Comparison of ENCODE assay signal across 22 cellular contexts in the genomic region with DNA sequence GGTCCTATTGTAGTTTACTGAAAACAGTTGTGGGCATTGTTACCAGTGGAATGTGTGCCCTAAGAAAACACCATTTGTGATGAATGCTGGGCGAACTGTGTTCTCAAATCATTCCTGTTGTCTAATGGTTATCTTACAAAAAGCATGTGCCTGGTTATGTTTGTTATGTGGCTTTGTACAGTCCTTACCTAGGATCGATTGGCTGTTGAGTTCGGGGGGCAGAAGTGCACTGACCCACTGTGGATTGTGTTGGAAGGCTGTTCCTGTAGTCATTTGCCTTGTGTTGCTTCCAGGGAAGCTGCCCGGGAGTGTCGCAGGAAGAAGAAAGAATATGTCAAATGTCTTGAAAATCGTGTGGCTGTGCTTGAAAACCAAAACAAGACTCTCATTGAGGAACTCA.
DNase-seq lines count a peak whose midpoint lies in the region; ATAC-seq, FAIRE-seq and TF ChIP-seq lines count a peak whose summit lies in the region.
"Had no signal": no experiment of that assay in that cellular context is flagged by ENCODE, and none has a peak within 500 bp of the region (broad histone marks: within the 10 kb centered on the region; RNA-seq: fewer than 3 reads in every experiment).

No MANE protein-coding gene starts in this region.

- H3K27me3 Mint-ChIP-seq in activated CD4-positive, alpha-beta memory T cell treated with anti-CD3 and anti-CD28 coated beads, Interleukin-2, amount 10 ng/mL, durations not matched to agents 7 days and 5 days, result no peaks in the 10 kb centered on the region
- H3K27me3 Mint-ChIP-seq in activated CD4-positive, alpha-beta memory T cell treated with anti-CD3 and anti-CD28 coated beads for 36 hours, result no peaks in the 10 kb centered on the region
- H3K27me3 Mint-ChIP-seq in astrocyte (ENCODE audit: low read depth, unreplicated experiment) (no peaks in the 10 kb centered on the region), type B pancreatic cell (no peaks in the 10 kb centered on the region)
- H3K27me3 Mint-ChIP-seq in stimulated activated memory B cell treated with anti-CD40 and anti-IgM and Interleukin-4, amounts not matched to agents 10 μg/mL and 1 μg/mL and 100 μg/mL, for 72 hours, result no peaks in the 10 kb centered on the region
- H3K27me3 Mint-ChIP-seq: CD4-positive, alpha-beta T cell had no signal

- no peak overlapping the region for H3K9ac ChIP-seq in astrocyte (ENCODE audit: low read length)
- H3K9ac ChIP-seq: GM23248 had no signal

- H3K4me2 ChIP-seq in astrocyte (ENCODE audit: low read length), result no peak overlapping the region

- H2AFZ ChIP-seq in astrocyte (ENCODE audit: low read depth, low read length), result no peak overlapping the region
- H2AFZ ChIP-seq: GM23248 had no signal

- H3K4me1 ChIP-seq in astrocyte (ENCODE audit: insufficient read depth, low read length) (no peaks in the 10 kb centered on the region), mesodermal cell (ENCODE audit: control insufficient read depth, insufficient read depth, low read length, poor library complexity, severe bottlenecking) (peaks cover 43% of the 10 kb centered on the region)

- intact Hi-C loops in activated CD4-positive, alpha-beta memory T cell treated with anti-CD3 and anti-CD28 coated beads for 36 hours (cut with micrococcal nuclease), result no loop called here

- no peaks in the 10 kb centered on the region for H4K20me1 ChIP-seq in astrocyte (ENCODE audit: insufficient read depth, low read length)

- no peak for DNase-seq in activated CD4-positive, alpha-beta memory T cell treated with anti-CD3 and anti-CD28 coated beads, Interleukin-2, amount 10 ng/mL, durations not matched to agents 7 days and 5 days
- no peak for DNase-seq in activated CD4-positive, alpha-beta memory T cell treated with anti-CD3 and anti-CD28 coated beads for 36 hours
- DNase-seq in astrocyte (ENCODE audit: low read depth) (no peak), type B pancreatic cell (ENCODE audit: extremely low spot score, unreplicated experiment) (no peak)
- DNase-seq: activated CD4-positive, alpha-beta T cell treated with anti-CD3 and anti-CD28 coated beads for 4 hours; activated T-cell treated with anti-CD3 and anti-CD28 coated beads, Interleukin-2, amount 50 U/mL, for 48 hours; CD4-positive, alpha-beta T cell; dermis blood vessel endothelial cell; GM23248; heart right ventricle; kidney; MG63; NCI-H187; NCI-H446 treated with DMSO at 0.1 percent for 48 hours; retina; Right ventricle myocardium superior; T-helper 9 cell had no signal

- WGBS in mesodermal cell (ENCODE audit: insufficient coverage in 2 of 2), 2 experiments, result 69 to 90% methylated on average over 6 of the region's 6 CpGs

- ATAC-seq in stimulated activated memory B cell treated with anti-CD40 and anti-IgM and Interleukin-4, amounts not matched to agents 10 μg/mL and 1 μg/mL and 100 μg/mL, for 72 hours, result no peak
- ATAC-seq in HG03025 (IDR thresholded peaks at IDR 0.05; ENCODE audit: low FRiP score, unreplicated experiment) (no peak), HG03175 (IDR thresholded peaks at IDR 0.05; ENCODE audit: unreplicated experiment) (no peak)
- ATAC-seq: heart right ventricle had no signal

- no peaks in the 10 kb centered on the region for H3K9me3 Mint-ChIP-seq in activated CD4-positive, alpha-beta memory T cell treated with anti-CD3 and anti-CD28 coated beads, Interleukin-2, amount 10 ng/mL, durations not matched to agents 7 days and 5 days
- no peaks in the 10 kb centered on the region for H3K9me3 Mint-ChIP-seq in activated CD4-positive, alpha-beta memory T cell treated with anti-CD3 and anti-CD28 coated beads for 36 hours
- no peaks in the 10 kb centered on the region for H3K9me3 Mint-ChIP-seq in astrocyte (ENCODE audit: unreplicated experiment)
- H3K9me3 Mint-ChIP-seq in stimulated activated memory B cell treated with anti-CD40 and anti-IgM and Interleukin-4, amounts not matched to agents 10 μg/mL and 1 μg/mL and 100 μg/mL, for 72 hours, result no peaks in the 10 kb centered on the region
- H3K9me3 Mint-ChIP-seq in type B pancreatic cell, result no peaks in the 10 kb centered on the region
- H3K9me3 Mint-ChIP-seq: CD4-positive, alpha-beta T cell had no signal

- H3K9me3 ChIP-seq in astrocyte (ENCODE audit: insufficient read depth, low read depth, low read length) (no peaks in the 10 kb centered on the region), mesodermal cell (ENCODE audit: control insufficient read depth, low read length) (no peaks in the 10 kb centered on the region)
- H3K9me3 ChIP-seq: heart right ventricle, MG63 had no signal

- H3K4me3 Mint-ChIP-seq in activated CD4-positive, alpha-beta memory T cell treated with anti-CD3 and anti-CD28 coated beads, Interleukin-2, amount 10 ng/mL, durations not matched to agents 7 days and 5 days, result no peak overlapping the region
- H3K4me3 Mint-ChIP-seq in activated CD4-positive, alpha-beta memory T cell treated with anti-CD3 and anti-CD28 coated beads for 36 hours, result no peak overlapping the region
- H3K4me3 Mint-ChIP-seq in astrocyte (ENCODE audit: unreplicated experiment) (peak overlapping the region; percentile 1), type B pancreatic cell (no peak overlapping the region)
- H3K4me3 Mint-ChIP-seq in stimulated activated memory B cell treated with anti-CD40 and anti-IgM and Interleukin-4, amounts not matched to agents 10 μg/mL and 1 μg/mL and 100 μg/mL, for 72 hours, result no peak overlapping the region
- H3K4me3 Mint-ChIP-seq: CD4-positive, alpha-beta T cell had no signal

- CTCF ChIA-PET in activated CD4-positive, alpha-beta memory T cell treated with anti-CD3 and anti-CD28 coated beads, Interleukin-2, amount 10 ng/mL, durations not matched to agents 7 days and 5 days (lab: Charles Lee), result interaction anchor here (1.1 to 7.1 kb wide), 5 partner anchors 15 to 85 kb away, joined by 3 to 112 read pairs (median 9); a partner anchor contains a TSS
- CTCF ChIA-PET in activated CD4-positive, alpha-beta memory T cell treated with anti-CD3 and anti-CD28 coated beads for 36 hours (lab: Charles Lee), result interaction anchor here (0.6 to 1.3 kb wide), 2 partner anchors 15 to 424 kb away, joined by 3 to 5 read pairs; no protein-coding TSS in a partner anchor

- TF ChIP-seq CTCF in astrocyte (IDR thresholded peaks at IDR 0.05; ENCODE audit: insufficient read depth, low read depth, low read length) (no peak), type B pancreatic cell (conservative IDR thresholded peaks at IDR 0.05) (no peak)

- H3K27me3 ChIP-seq in astrocyte (ENCODE audit: insufficient read depth, low read length), result no peaks in the 10 kb centered on the region
- H3K27me3 ChIP-seq: heart right ventricle, MG63 had no signal

- H3K27ac ChIP-seq in astrocyte (ENCODE audit: low read depth, low read length), result no peak overlapping the region
- H3K27ac ChIP-seq in mesodermal cell (ENCODE audit: low read depth, low read length, severe bottlenecking), result peak overlapping the region; percentile 94
- H3K27ac ChIP-seq: GM23248 had no signal

- H3K36me3 Mint-ChIP-seq in activated CD4-positive, alpha-beta memory T cell treated with anti-CD3 and anti-CD28 coated beads, Interleukin-2, amount 10 ng/mL, durations not matched to agents 7 days and 5 days (ENCODE audit: low read depth), result peaks cover 70% of the 10 kb centered on the region
- H3K36me3 Mint-ChIP-seq in activated CD4-positive, alpha-beta memory T cell treated with anti-CD3 and anti-CD28 coated beads for 36 hours, result peaks cover 45% of the 10 kb centered on the region
- H3K36me3 Mint-ChIP-seq in astrocyte (ENCODE audit: low read depth, unreplicated experiment) (peaks cover 2% of the 10 kb centered on the region), type B pancreatic cell (peaks cover 7% of the 10 kb centered on the region)
- peaks cover 46% of the 10 kb centered on the region for H3K36me3 Mint-ChIP-seq in stimulated activated memory B cell treated with anti-CD40 and anti-IgM and Interleukin-4, amounts not matched to agents 10 μg/mL and 1 μg/mL and 100 μg/mL, for 72 hours

- no peaks in the 10 kb centered on the region for H3K79me2 ChIP-seq in astrocyte (ENCODE audit: insufficient read depth, low read length)

- FAIRE-seq in astrocyte (lab: Jason Lieb, UNC), result no peak
- FAIRE-seq: A204.1, kidney had no signal

- H3K4me3 ChIP-seq in astrocyte (ENCODE audit: insufficient read depth, low read depth, low read length) (no peak overlapping the region), mesodermal cell (ENCODE audit: extremely low read depth, insufficient read depth, low read length, poor library complexity, severe bottlenecking) (no peak overlapping the region)
- H3K4me3 ChIP-seq: GM23248, heart right ventricle, MG63 had no signal

- H3K36me3 ChIP-seq in astrocyte (ENCODE audit: insufficient read depth, low read length) (no peaks in the 10 kb centered on the region), mesodermal cell (ENCODE audit: control insufficient read depth, insufficient read depth, low read length) (peaks cover 34% of the 10 kb centered on the region)
- H3K36me3 ChIP-seq: MG63 had no signal

- H3K4me1 Mint-ChIP-seq in activated CD4-positive, alpha-beta memory T cell treated with anti-CD3 and anti-CD28 coated beads, Interleukin-2, amount 10 ng/mL, durations not matched to agents 7 days and 5 days, result peaks cover 59% of the 10 kb centered on the region
- peaks cover 33% of the 10 kb centered on the region for H3K4me1 Mint-ChIP-seq in activated CD4-positive, alpha-beta memory T cell treated with anti-CD3 and anti-CD28 coated beads for 36 hours (ENCODE audit: low read depth)
- H3K4me1 Mint-ChIP-seq in astrocyte (ENCODE audit: low read depth, unreplicated experiment) (peaks cover 27% of the 10 kb centered on the region), type B pancreatic cell (ENCODE audit: unreplicated experiment) (peaks cover 13% of the 10 kb centered on the region)
- H3K4me1 Mint-ChIP-seq in stimulated activated memory B cell treated with anti-CD40 and anti-IgM and Interleukin-4, amounts not matched to agents 10 μg/mL and 1 μg/mL and 100 μg/mL, for 72 hours, result peaks cover 12% of the 10 kb centered on the region

- peak overlapping the region; percentile 18 for H3K27ac Mint-ChIP-seq in activated CD4-positive, alpha-beta memory T cell treated with anti-CD3 and anti-CD28 coated beads, Interleukin-2, amount 10 ng/mL, durations not matched to agents 7 days and 5 days
- no peak overlapping the region for H3K27ac Mint-ChIP-seq in activated CD4-positive, alpha-beta memory T cell treated with anti-CD3 and anti-CD28 coated beads for 36 hours
- H3K27ac Mint-ChIP-seq in astrocyte (ENCODE audit: unreplicated experiment), result peak overlapping the region; percentile 36
- H3K27ac Mint-ChIP-seq in stimulated activated memory B cell treated with anti-CD40 and anti-IgM and Interleukin-4, amounts not matched to agents 10 μg/mL and 1 μg/mL and 100 μg/mL, for 72 hours, result peak overlapping the region; percentile 27
- no peak overlapping the region for H3K27ac Mint-ChIP-seq in type B pancreatic cell
- H3K27ac Mint-ChIP-seq: CD4-positive, alpha-beta T cell had no signal

- POLR2A ChIA-PET in activated CD4-positive, alpha-beta memory T cell treated with anti-CD3 and anti-CD28 coated beads, Interleukin-2, amount 10 ng/mL, durations not matched to agents 7 days and 5 days (lab: Charles Lee), result interaction anchor here (1.3 kb wide), 2 partner anchors 15 to 84 kb away, joined by 7 to 10 read pairs; a partner anchor contains a TSS
- POLR2A ChIA-PET in activated CD4-positive, alpha-beta memory T cell treated with anti-CD3 and anti-CD28 coated beads for 36 hours (lab: Charles Lee), result no interaction called here

Comparison
In these comparisons a context has a peak if more than half of its experiments do, and no peak if none do; other contexts are left out.
1. H3K27ac Mint-ChIP-seq: peak in activated CD4-positive, alpha-beta memory T cell treated with anti-CD3 and anti-CD28 coated beads, Interleukin-2, amount 10 ng/mL, durations not matched to agents 7 days and 5 days (single experiment), astrocyte (single experiment) and stimulated activated memory B cell treated with anti-CD40 and anti-IgM and Interleukin-4, amounts not matched to agents 10 μg/mL and 1 μg/mL and 100 μg/mL, for 72 hours (single experiment); none in activated CD4-positive, alpha-beta memory T cell treated with anti-CD3 and anti-CD28 coated beads for 36 hours (single experiment) and type B pancreatic cell (single experiment).